Comparison of ENCODE assay signal across 8 cellular contexts in genomic region chr12:15788266-15789214, GRCh38. TPM values are rescaled to one million over a fixed set of nuclear protein-coding genes. Genes with fewer than 3 reads are reported as not detected.
DNase-seq lines count a peak whose midpoint lies in the region; ATAC-seq and TF ChIP-seq lines count a peak whose summit lies in the region.

No MANE protein-coding gene starts in this region.

- no peaks in the 10 kb centered on the region for H3K36me3 ChIP-seq in kidney epithelial cell (ENCODE audit: control insufficient read depth, insufficient read depth, low read length)
- H3K36me3 ChIP-seq in spleen: no peaks in the 10 kb centered on the region

- ATAC-seq in GM21515 (IDR thresholded peaks at IDR 0.05; ENCODE audit: unreplicated experiment): peak; percentile 36

- no peak for TF ChIP-seq CTCF in kidney epithelial cell (IDR thresholded peaks at IDR 0.05; ENCODE audit: insufficient read depth, low read length, poor library complexity, severe bottlenecking)
- no peak for TF ChIP-seq CTCF in spleen (IDR thresholded peaks at IDR 0.05 in 8 of 11, conservative IDR thresholded peaks at IDR 0.05 in 3 of 11)

- H3K27ac ChIP-seq in spleen: peak overlapping the region; percentile 52 to 84 (median 78)

- intact Hi-C loops in spleen (cut with DNase I; ENCODE audit: low total_unique reads): no loop called here

- no peaks in the 10 kb centered on the region for H3K9me3 ChIP-seq in spleen

- H3K27me3 ChIP-seq in kidney epithelial cell (ENCODE audit: control insufficient read depth, insufficient read depth, low read length) (no peaks in the 10 kb centered on the region), spleen (replicated peaks in 1 of 7) (peaks cover 0 to 65% (median 4%) of the 10 kb centered on the region in 7 donors)

- 1 to 5% (median 2%) methylated on average over 24 to 63 of the region's 63 CpGs for WGBS in spleen, 5 donors

- peaks cover 0 to 26% (median 20%) of the 10 kb centered on the region in 6 donors for H3K4me1 ChIP-seq in spleen

- no peak for TF ChIP-seq POLR2A in spleen (IDR thresholded peaks at IDR 0.05)

- H3K4me3 ChIP-seq in kidney epithelial cell (ENCODE audit: low read depth, low read length) (peak overlapping the region; percentile 90), spleen (peak overlapping the region; percentile 52 to 81 (median 63))

- DNase-seq in EL (peak; percentile 51), HPDE6-E6E7 (ENCODE audit: extremely low spot score) (peak; percentile 28), SHP77 treated with DMSO at 0.1 percent for 48 hours (lab: John Stamatoyannopoulos, UW) (peak; percentile 59), cerebellar cortex (ENCODE audit: low spot score) (peak; percentile 56), kidney epithelial cell (ENCODE audit: low read depth) (no peak), spleen (no peak), SK-N-DZ (ENCODE audit: low spot score) (no peak)

RNA-seq across cellular contexts. Expression of gene EPS8, which starts 0.6 kb away (rescaled TPM):
- total RNA-seq in kidney epithelial cell: 17.8 and 19.2 TPM in 2 replicates
- 10 to 100 TPM; 14.2 to 90.5 (median 47.5) TPM for total RNA-seq in spleen
- polyA plus RNA-seq in spleen: 1 to 10 TPM; 4.6 to 6.9 (median 5.5) TPM
- 8.8 and 9.7 TPM in 2 replicates for polyA plus RNA-seq in SK-N-DZ (2014; cell fraction: cytosol; rRNA removed)
- 7.1 and 8.4 TPM in 2 replicates for polyA plus RNA-seq in SK-N-DZ (2014; cell fraction: nucleus; rRNA removed)

Comparison
In these comparisons a context has a peak if more than half of its experiments do, and no peak if none do; other contexts are left out.
1. DNase-seq: peak in EL (single experiment), HPDE6-E6E7 (single experiment), SHP77 treated with DMSO at 0.1 percent for 48 hours (single experiment) and cerebellar cortex (single experiment); none in kidney epithelial cell (single experiment), spleen (single experiment) and SK-N-DZ (single experiment).